In genomic region chr10:122181055-122181732, GRCh38 we compare ENCODE assay signal across 14 cellular contexts.
DNase-seq lines count a peak whose midpoint lies in the region; ATAC-seq, FAIRE-seq and TF ChIP-seq lines count a peak whose summit lies in the region.
"Had no signal": no experiment of that assay in that cellular context is flagged by ENCODE, and none has a peak within 500 bp of the region (broad histone marks: within the 10 kb centered on the region; RNA-seq: fewer than 3 reads in every experiment).

No MANE protein-coding gene starts in this region.

- no peaks in the 10 kb centered on the region for H3K9me3 ChIP-seq in kidney (ENCODE audit: control insufficient read depth in 1 of 2, low read length in 2 of 2)

- H3K4me1 ChIP-seq in kidney (ENCODE audit: control insufficient read depth in 1 of 2, insufficient read depth in 1 of 2, low read depth in 1 of 2, low read length in 2 of 2) = no peaks in the 10 kb centered on the region

- no peak for TF ChIP-seq CTCF in AG10803 (conservative IDR thresholded peaks at IDR 0.05; ENCODE audit: low read length)
- no peak for TF ChIP-seq CTCF in brain microvascular endothelial cell (IDR thresholded peaks at IDR 0.05; ENCODE audit: low read depth, low read length, missing control alignments)
- TF ChIP-seq CTCF in kidney (IDR thresholded peaks at IDR 0.05; ENCODE audit: borderline replicate concordance, extremely low read depth, insufficient read depth) = no peak

- FAIRE-seq in kidney (lab: Jason Lieb, UNC) = no peak
- FAIRE-seq: small intestine, urothelium cell line had no signal

- in situ Hi-C loops in brain microvascular endothelial cell (cut with HindIII; ENCODE audit: low pct_ligation_motif_present, low sequenced_read_pairs) = no loop called here

- peak; percentile 71 for DNase-seq in AG10803 (ENCODE audit: low read depth)
- peak; percentile 82 for DNase-seq in HT1080 (ENCODE audit: low read depth)
- peak; percentile 50 for DNase-seq in brain microvascular endothelial cell
- DNase-seq in kidney = peak; percentile 0
- no peak for DNase-seq in NCI-H128 (lab: John Stamatoyannopoulos, UW; ENCODE audit: unreplicated experiment)
- DNase-seq: activated naive CD4-positive, alpha-beta T cell treated with Interleukin-2 at 50 U/mL for 16 hours; CD8-positive, alpha-beta memory T cell; H7; naive B cell; small intestine had no signal

- no peak overlapping the region for H3K9ac ChIP-seq in kidney (ENCODE audit: low read length in 2 of 2)

- intact Hi-C loops in kidney (cut with DNase I) = no loop called here

- H3K4me3 ChIP-seq in AG10803 (ENCODE audit: low read length) = no peak overlapping the region
- no peak overlapping the region for H3K4me3 ChIP-seq in brain microvascular endothelial cell (ENCODE audit: low read depth, low read length)
- no peak overlapping the region for H3K4me3 ChIP-seq in kidney (ENCODE audit: low read length in 2 of 2)

- no peaks in the 10 kb centered on the region for H3K36me3 ChIP-seq in brain microvascular endothelial cell (replicated peaks)
- H3K36me3 ChIP-seq in kidney (ENCODE audit: control insufficient read depth in 1 of 2, insufficient read depth in 2 of 2, low read length in 2 of 2) = no peaks in the 10 kb centered on the region

- H3K27ac ChIP-seq in brain microvascular endothelial cell = peak overlapping the region; percentile 74
- H3K27ac ChIP-seq in kidney (ENCODE audit: low read depth in 2 of 2, low read length in 2 of 2) = no peak overlapping the region

- no peaks in the 10 kb centered on the region for H3K27me3 ChIP-seq in brain microvascular endothelial cell (replicated peaks)

- no peak for ATAC-seq in GM21515 (IDR thresholded peaks at IDR 0.05; ENCODE audit: unreplicated experiment)
- ATAC-seq in GM18517 (IDR thresholded peaks at IDR 0.05; ENCODE audit: unreplicated experiment) = no peak
- ATAC-seq in GM18511 (IDR thresholded peaks at IDR 0.05; ENCODE audit: unreplicated experiment) = no peak
